ENCODE assay signal across 1 cellular context in the genomic region with DNA sequence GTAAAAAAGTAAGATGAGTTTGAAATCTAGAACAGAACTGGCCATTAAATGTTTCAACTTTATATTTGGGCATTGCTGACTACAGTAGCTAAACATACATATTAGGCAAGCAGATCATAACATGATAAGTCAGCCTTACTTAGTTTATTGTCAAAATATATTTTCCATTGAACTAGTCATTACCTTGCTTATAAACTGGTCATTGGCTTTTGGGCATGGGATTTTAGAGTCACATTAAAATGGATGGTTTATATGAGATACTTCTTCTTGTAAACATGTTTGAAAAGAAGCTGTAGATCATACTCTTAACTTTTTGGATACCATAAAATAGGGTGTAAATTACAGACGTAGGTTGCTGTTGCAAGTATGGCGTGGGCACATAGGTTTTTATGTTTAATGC.
TF ChIP-seq lines count a peak whose summit lies in the region.

No MANE protein-coding gene starts in this region.

TF ChIP-seq in H1, 55 proteins besides CTCF, POLR2A, EP300 and RAD21:
- TF ChIP-seq, protein P1, sequence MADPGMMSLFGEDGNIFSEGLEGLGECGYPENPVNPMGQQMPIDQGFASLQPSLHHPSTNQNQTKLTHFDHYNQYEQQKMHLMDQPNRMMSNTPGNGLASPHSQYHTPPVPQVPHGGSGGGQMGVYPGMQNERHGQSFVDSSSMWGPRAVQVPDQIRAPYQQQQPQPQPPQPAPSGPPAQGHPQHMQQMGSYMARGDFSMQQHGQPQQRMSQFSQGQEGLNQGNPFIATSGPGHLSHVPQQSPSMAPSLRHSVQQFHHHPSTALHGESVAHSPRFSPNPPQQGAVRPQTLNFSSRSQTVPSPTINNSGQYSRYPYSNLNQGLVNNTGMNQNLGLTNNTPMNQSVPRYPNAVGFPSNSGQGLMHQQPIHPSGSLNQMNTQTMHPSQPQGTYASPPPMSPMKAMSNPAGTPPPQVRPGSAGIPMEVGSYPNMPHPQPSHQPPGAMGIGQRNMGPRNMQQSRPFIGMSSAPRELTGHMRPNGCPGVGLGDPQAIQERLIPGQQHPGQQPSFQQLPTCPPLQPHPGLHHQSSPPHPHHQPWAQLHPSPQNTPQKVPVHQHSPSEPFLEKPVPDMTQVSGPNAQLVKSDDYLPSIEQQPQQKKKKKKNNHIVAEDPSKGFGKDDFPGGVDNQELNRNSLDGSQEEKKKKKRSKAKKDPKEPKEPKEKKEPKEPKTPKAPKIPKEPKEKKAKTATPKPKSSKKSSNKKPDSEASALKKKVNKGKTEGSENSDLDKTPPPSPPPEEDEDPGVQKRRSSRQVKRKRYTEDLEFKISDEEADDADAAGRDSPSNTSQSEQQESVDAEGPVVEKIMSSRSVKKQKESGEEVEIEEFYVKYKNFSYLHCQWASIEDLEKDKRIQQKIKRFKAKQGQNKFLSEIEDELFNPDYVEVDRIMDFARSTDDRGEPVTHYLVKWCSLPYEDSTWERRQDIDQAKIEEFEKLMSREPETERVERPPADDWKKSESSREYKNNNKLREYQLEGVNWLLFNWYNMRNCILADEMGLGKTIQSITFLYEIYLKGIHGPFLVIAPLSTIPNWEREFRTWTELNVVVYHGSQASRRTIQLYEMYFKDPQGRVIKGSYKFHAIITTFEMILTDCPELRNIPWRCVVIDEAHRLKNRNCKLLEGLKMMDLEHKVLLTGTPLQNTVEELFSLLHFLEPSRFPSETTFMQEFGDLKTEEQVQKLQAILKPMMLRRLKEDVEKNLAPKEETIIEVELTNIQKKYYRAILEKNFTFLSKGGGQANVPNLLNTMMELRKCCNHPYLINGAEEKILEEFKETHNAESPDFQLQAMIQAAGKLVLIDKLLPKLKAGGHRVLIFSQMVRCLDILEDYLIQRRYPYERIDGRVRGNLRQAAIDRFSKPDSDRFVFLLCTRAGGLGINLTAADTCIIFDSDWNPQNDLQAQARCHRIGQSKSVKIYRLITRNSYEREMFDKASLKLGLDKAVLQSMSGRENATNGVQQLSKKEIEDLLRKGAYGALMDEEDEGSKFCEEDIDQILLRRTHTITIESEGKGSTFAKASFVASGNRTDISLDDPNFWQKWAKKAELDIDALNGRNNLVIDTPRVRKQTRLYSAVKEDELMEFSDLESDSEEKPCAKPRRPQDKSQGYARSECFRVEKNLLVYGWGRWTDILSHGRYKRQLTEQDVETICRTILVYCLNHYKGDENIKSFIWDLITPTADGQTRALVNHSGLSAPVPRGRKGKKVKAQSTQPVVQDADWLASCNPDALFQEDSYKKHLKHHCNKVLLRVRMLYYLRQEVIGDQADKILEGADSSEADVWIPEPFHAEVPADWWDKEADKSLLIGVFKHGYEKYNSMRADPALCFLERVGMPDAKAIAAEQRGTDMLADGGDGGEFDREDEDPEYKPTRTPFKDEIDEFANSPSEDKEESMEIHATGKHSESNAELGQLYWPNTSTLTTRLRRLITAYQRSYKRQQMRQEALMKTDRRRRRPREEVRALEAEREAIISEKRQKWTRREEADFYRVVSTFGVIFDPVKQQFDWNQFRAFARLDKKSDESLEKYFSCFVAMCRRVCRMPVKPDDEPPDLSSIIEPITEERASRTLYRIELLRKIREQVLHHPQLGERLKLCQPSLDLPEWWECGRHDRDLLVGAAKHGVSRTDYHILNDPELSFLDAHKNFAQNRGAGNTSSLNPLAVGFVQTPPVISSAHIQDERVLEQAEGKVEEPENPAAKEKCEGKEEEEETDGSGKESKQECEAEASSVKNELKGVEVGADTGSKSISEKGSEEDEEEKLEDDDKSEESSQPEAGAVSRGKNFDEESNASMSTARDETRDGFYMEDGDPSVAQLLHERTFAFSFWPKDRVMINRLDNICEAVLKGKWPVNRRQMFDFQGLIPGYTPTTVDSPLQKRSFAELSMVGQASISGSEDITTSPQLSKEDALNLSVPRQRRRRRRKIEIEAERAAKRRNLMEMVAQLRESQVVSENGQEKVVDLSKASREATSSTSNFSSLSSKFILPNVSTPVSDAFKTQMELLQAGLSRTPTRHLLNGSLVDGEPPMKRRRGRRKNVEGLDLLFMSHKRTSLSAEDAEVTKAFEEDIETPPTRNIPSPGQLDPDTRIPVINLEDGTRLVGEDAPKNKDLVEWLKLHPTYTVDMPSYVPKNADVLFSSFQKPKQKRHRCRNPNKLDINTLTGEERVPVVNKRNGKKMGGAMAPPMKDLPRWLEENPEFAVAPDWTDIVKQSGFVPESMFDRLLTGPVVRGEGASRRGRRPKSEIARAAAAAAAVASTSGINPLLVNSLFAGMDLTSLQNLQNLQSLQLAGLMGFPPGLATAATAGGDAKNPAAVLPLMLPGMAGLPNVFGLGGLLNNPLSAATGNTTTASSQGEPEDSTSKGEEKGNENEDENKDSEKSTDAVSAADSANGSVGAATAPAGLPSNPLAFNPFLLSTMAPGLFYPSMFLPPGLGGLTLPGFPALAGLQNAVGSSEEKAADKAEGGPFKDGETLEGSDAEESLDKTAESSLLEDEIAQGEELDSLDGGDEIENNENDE (IDR thresholded peaks at IDR 0.05; ENCODE audit: insufficient replicate concordance, low read length) = no peak
- TF ChIP-seq RXRA (IDR thresholded peaks at IDR 0.05; ENCODE audit: insufficient read depth, low read depth, low read length) = no peak
